1 cellular context compared by ENCODE assay signal in genomic region chr2:20648831-20649230, GRCh38.
TF ChIP-seq lines count a peak whose summit lies in the region.

No MANE protein-coding gene starts in this region.

TF ChIP-seq in SK-N-SH, 30 proteins besides CTCF, POLR2A, EP300 and RAD21 (continued from another document):
- TF ChIP-seq, protein P1, sequence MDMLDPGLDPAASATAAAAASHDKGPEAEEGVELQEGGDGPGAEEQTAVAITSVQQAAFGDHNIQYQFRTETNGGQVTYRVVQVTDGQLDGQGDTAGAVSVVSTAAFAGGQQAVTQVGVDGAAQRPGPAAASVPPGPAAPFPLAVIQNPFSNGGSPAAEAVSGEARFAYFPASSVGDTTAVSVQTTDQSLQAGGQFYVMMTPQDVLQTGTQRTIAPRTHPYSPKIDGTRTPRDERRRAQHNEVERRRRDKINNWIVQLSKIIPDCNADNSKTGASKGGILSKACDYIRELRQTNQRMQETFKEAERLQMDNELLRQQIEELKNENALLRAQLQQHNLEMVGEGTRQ (IDR thresholded peaks at IDR 0.05; ENCODE audit: borderline replicate concordance, low read depth, low read length), result no peak
- TF ChIP-seq, protein P2, sequence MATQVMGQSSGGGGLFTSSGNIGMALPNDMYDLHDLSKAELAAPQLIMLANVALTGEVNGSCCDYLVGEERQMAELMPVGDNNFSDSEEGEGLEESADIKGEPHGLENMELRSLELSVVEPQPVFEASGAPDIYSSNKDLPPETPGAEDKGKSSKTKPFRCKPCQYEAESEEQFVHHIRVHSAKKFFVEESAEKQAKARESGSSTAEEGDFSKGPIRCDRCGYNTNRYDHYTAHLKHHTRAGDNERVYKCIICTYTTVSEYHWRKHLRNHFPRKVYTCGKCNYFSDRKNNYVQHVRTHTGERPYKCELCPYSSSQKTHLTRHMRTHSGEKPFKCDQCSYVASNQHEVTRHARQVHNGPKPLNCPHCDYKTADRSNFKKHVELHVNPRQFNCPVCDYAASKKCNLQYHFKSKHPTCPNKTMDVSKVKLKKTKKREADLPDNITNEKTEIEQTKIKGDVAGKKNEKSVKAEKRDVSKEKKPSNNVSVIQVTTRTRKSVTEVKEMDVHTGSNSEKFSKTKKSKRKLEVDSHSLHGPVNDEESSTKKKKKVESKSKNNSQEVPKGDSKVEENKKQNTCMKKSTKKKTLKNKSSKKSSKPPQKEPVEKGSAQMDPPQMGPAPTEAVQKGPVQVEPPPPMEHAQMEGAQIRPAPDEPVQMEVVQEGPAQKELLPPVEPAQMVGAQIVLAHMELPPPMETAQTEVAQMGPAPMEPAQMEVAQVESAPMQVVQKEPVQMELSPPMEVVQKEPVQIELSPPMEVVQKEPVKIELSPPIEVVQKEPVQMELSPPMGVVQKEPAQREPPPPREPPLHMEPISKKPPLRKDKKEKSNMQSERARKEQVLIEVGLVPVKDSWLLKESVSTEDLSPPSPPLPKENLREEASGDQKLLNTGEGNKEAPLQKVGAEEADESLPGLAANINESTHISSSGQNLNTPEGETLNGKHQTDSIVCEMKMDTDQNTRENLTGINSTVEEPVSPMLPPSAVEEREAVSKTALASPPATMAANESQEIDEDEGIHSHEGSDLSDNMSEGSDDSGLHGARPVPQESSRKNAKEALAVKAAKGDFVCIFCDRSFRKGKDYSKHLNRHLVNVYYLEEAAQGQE (IDR thresholded peaks at IDR 0.05; ENCODE audit: low read depth, low read length), result no peak
- TF ChIP-seq RCOR1 (IDR thresholded peaks at IDR 0.05; ENCODE audit: low read length), result no peak
- TF ChIP-seq MXI1 (IDR thresholded peaks at IDR 0.05; ENCODE audit: low read depth, low read length), result no peak
- no peak for TF ChIP-seq FOXM1 (IDR thresholded peaks at IDR 0.05; ENCODE audit: low read depth)
